2 cellular contexts compared by ENCODE assay signal in the genomic region with DNA sequence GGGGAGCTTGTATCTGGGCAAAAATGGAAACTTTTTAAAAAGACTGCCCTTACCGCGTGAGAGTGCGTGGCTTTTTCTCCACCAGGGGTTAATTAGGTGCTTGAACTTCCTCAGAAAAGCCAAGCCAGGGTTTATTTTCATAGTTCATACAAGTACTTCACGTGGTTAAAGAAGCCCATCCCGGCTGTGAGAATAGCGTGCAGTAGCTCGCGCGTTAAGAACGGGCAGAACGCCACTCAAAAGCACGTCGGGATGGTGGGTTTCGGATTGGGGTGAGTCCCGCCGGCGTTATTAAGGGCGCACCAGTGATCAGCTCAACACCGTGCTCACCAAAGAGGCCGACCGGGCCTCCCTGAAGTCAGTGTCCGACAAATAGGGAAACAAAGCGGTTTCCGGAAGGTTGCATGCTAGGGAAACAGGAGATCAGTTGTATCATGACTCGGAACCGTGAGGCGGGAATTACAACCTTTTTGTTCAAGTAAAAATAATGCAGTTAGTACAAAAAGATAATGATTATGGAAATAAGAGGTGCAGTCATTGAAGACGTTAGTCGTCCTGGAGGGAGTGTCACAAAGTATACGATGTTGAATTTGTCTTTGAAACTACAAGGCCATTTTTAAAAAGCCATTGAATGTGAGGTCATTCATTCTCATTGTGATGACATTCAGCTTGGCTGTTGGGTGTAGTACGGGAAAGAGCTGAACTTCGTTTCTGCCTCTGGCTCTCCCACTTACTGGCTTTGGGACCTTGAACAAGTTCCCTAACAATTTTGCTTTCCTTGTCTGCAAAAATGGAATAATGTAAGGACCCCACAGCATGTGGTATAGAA.
TF ChIP-seq lines count a peak whose summit lies in the region.

No MANE protein-coding gene starts in this region.

TF ChIP-seq in HCT116, 20 proteins besides CTCF, POLR2A, EP300 and RAD21:
- TF ChIP-seq CBX3 (IDR thresholded peaks at IDR 0.05; ENCODE audit: low read depth) (no peak), JUND (IDR thresholded peaks at IDR 0.05) (no peak), POLR2AphosphoS5 (IDR thresholded peaks at IDR 0.05; ENCODE audit: low read depth, low read length) (no peak), FOSL1 (IDR thresholded peaks at IDR 0.05; ENCODE audit: low read depth) (no peak), EGR1 (IDR thresholded peaks at IDR 0.05; ENCODE audit: low read depth) (no peak), CEBPB (IDR thresholded peaks at IDR 0.05; ENCODE audit: low read depth) (no peak), TCF7L2 (IDR thresholded peaks at IDR 0.05; ENCODE audit: borderline replicate concordance, extremely low read depth, insufficient read depth, insufficient read length) (peak; percentile 47)
- TF ChIP-seq, protein P1, sequence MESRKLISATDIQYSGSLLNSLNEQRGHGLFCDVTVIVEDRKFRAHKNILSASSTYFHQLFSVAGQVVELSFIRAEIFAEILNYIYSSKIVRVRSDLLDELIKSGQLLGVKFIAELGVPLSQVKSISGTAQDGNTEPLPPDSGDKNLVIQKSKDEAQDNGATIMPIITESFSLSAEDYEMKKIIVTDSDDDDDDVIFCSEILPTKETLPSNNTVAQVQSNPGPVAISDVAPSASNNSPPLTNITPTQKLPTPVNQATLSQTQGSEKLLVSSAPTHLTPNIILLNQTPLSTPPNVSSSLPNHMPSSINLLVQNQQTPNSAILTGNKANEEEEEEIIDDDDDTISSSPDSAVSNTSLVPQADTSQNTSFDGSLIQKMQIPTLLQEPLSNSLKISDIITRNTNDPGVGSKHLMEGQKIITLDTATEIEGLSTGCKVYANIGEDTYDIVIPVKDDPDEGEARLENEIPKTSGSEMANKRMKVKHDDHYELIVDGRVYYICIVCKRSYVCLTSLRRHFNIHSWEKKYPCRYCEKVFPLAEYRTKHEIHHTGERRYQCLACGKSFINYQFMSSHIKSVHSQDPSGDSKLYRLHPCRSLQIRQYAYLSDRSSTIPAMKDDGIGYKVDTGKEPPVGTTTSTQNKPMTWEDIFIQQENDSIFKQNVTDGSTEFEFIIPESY (IDR thresholded peaks at IDR 0.05; ENCODE audit: extremely low read depth, insufficient replicate concordance, low read length) = no peak

TF ChIP-seq in H1, 55 proteins besides CTCF, POLR2A, EP300 and RAD21:
- TF ChIP-seq SUZ12 (IDR thresholded peaks at IDR 0.05; ENCODE audit: low read length) = no peak
- peak; percentile 58 for TF ChIP-seq ASH2L (IDR thresholded peaks at IDR 0.05; ENCODE audit: low read length)
- peak; percentile 82 for TF ChIP-seq CREB1 (IDR thresholded peaks at IDR 0.05)
- TF ChIP-seq RNF2 (IDR thresholded peaks at IDR 0.05; ENCODE audit: borderline replicate concordance, low read depth, low read length, missing control alignments, poor library complexity, severe bottlenecking) = no peak
- no peak for TF ChIP-seq JUND (IDR thresholded peaks at IDR 0.05; ENCODE audit: low read length)
- TF ChIP-seq CEBPB (IDR thresholded peaks at IDR 0.05; ENCODE audit: low read depth, low read length) = no peak
- TF ChIP-seq SIN3A (conservative IDR thresholded peaks at IDR 0.05 in 1 of 2, IDR thresholded peaks at IDR 0.05 in 1 of 2; ENCODE audit: low read depth in 1 of 2, low read length in 2 of 2) = peak in 1 of 2 experiments; percentile 43; a peak in 1 of 4 replicates
- TF ChIP-seq, protein P2, sequence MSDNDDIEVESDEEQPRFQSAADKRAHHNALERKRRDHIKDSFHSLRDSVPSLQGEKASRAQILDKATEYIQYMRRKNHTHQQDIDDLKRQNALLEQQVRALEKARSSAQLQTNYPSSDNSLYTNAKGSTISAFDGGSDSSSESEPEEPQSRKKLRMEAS (IDR thresholded peaks at IDR 0.05) = peak; percentile 37
- peak; percentile 56; the same call in 1 of the 2 replicates for TF ChIP-seq TAF1 (IDR thresholded peaks at IDR 0.05; ENCODE audit: low read depth, low read length)
- TF ChIP-seq KDM5A (IDR thresholded peaks at IDR 0.05; ENCODE audit: low read length) = no peak
- 0 out of 4 replicates have a peak, but pooled peaks of 1 of the 2 experiments have one; percentile 31 for TF ChIP-seq HDAC2 (IDR thresholded peaks at IDR 0.05; ENCODE audit: borderline replicate concordance in 1 of 2, low read depth in 2 of 2, low read length in 2 of 2)
- TF ChIP-seq, protein P3, sequence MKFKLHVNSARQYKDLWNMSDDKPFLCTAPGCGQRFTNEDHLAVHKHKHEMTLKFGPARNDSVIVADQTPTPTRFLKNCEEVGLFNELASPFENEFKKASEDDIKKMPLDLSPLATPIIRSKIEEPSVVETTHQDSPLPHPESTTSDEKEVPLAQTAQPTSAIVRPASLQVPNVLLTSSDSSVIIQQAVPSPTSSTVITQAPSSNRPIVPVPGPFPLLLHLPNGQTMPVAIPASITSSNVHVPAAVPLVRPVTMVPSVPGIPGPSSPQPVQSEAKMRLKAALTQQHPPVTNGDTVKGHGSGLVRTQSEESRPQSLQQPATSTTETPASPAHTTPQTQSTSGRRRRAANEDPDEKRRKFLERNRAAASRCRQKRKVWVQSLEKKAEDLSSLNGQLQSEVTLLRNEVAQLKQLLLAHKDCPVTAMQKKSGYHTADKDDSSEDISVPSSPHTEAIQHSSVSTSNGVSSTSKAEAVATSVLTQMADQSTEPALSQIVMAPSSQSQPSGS (IDR thresholded peaks at IDR 0.05; ENCODE audit: low read length) = peak; percentile 73; the same call in 1 of the 2 replicates
- TF ChIP-seq CHD1 (IDR thresholded peaks at IDR 0.05; ENCODE audit: low read depth, low read length) = peak; percentile 62
- no peak for TF ChIP-seq JUN (IDR thresholded peaks at IDR 0.05; ENCODE audit: low read depth, low read length)
- peak; percentile 38 for TF ChIP-seq SAP30 (IDR thresholded peaks at IDR 0.05; ENCODE audit: insufficient read depth, insufficient replicate concordance, low read length)
- TF ChIP-seq BACH1 (IDR thresholded peaks at IDR 0.05; ENCODE audit: low read length) = peak; percentile 34; the same call in 1 of the 2 replicates
- TF ChIP-seq SP2 (IDR thresholded peaks at IDR 0.05; ENCODE audit: low read length) = no peak
- TF ChIP-seq NRF1 (IDR thresholded peaks at IDR 0.05; ENCODE audit: low read depth, low read length) = 0 out of 2 replicates have a peak, but pooled peaks have one; percentile 1
- peak; percentile 44; the same call in 1 of the 2 replicates for TF ChIP-seq KDM1A (IDR thresholded peaks at IDR 0.05; ENCODE audit: borderline replicate concordance, low read length)
- TF ChIP-seq CBX8 (IDR thresholded peaks at IDR 0.05; ENCODE audit: borderline replicate concordance, low read depth, low read length) = no peak
- TF ChIP-seq EGR1 (IDR thresholded peaks at IDR 0.05; ENCODE audit: borderline replicate concordance, low read depth, low read length) = no peak
- peak; percentile 61 for TF ChIP-seq TAF7 (optimal IDR thresholded peaks at IDR 0.05; ENCODE audit: borderline replicate concordance, low read depth, low read length)
- no peak for TF ChIP-seq RFX5 (IDR thresholded peaks at IDR 0.05; ENCODE audit: borderline replicate concordance, low read depth, low read length)
- no peak for TF ChIP-seq YY1 (IDR thresholded peaks at IDR 0.05; ENCODE audit: low read depth, low read length)
- TF ChIP-seq, protein P4, sequence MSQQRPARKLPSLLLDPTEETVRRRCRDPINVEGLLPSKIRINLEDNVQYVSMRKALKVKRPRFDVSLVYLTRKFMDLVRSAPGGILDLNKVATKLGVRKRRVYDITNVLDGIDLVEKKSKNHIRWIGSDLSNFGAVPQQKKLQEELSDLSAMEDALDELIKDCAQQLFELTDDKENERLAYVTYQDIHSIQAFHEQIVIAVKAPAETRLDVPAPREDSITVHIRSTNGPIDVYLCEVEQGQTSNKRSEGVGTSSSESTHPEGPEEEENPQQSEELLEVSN (IDR thresholded peaks at IDR 0.05) = no peak; the same call in 1 of the 2 replicates
- peak; percentile 96 for TF ChIP-seq PHF8 (conservative IDR thresholded peaks at IDR 0.05; ENCODE audit: low read depth, low read length)
- peak; percentile 16 for TF ChIP-seq KDM4A (IDR thresholded peaks at IDR 0.05; ENCODE audit: low read depth, low read length, severe bottlenecking)
- TF ChIP-seq POLR2AphosphoS5 (IDR thresholded peaks at IDR 0.05; ENCODE audit: low read depth, low read length) = peak; percentile 64
- no peak; the same call in 1 of the 2 replicates for TF ChIP-seq SP4 (IDR thresholded peaks at IDR 0.05; ENCODE audit: low read length)
